In the genomic region with DNA sequence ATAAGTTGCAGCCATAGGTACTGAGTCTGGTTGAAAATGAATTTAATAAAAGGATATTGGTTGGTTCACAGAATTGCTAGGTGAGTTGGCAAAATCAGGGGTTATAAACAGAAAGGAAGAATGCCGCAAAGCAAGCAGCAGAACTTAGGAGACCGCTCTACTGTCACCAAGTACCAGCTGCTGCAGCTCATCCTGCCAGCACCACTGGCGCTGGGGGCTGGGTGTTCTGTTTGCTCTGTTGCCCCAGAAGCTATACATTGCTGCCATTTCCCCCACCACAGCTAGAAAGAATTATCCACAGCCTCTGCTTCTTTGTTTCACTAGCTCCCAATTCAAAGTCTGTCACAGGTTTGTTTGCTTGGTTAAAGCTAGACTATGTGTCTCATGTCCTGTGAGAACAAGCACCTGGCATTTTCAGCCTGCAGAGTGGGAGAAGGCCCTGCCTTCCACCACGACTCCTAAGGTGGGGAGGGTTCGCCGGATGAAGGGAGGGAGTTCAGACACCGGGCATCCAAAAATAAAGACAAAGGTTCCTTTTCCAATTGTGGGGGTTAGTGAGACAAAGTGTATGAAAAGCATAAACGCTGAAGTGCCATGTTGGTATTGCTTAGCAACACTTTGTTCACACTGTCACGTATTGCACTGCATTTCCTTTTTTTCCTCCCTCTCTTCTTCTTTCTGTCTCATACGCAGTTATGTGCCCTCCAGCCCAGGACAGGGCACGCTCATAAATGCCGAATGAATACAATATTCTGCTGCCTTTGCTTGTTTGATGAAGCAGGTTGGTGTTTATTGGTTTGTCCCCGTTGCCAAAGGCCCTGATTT, we compare ENCODE assay signal across 1 cellular context.
TF ChIP-seq lines count a peak whose summit lies in the region.

No MANE protein-coding gene starts in this region.

TF ChIP-seq in GM23338, 12 proteins besides CTCF, POLR2A, EP300 and RAD21 (continued from another document):
- TF ChIP-seq, protein P1, sequence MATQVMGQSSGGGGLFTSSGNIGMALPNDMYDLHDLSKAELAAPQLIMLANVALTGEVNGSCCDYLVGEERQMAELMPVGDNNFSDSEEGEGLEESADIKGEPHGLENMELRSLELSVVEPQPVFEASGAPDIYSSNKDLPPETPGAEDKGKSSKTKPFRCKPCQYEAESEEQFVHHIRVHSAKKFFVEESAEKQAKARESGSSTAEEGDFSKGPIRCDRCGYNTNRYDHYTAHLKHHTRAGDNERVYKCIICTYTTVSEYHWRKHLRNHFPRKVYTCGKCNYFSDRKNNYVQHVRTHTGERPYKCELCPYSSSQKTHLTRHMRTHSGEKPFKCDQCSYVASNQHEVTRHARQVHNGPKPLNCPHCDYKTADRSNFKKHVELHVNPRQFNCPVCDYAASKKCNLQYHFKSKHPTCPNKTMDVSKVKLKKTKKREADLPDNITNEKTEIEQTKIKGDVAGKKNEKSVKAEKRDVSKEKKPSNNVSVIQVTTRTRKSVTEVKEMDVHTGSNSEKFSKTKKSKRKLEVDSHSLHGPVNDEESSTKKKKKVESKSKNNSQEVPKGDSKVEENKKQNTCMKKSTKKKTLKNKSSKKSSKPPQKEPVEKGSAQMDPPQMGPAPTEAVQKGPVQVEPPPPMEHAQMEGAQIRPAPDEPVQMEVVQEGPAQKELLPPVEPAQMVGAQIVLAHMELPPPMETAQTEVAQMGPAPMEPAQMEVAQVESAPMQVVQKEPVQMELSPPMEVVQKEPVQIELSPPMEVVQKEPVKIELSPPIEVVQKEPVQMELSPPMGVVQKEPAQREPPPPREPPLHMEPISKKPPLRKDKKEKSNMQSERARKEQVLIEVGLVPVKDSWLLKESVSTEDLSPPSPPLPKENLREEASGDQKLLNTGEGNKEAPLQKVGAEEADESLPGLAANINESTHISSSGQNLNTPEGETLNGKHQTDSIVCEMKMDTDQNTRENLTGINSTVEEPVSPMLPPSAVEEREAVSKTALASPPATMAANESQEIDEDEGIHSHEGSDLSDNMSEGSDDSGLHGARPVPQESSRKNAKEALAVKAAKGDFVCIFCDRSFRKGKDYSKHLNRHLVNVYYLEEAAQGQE (IDR thresholded peaks at IDR 0.05; ENCODE audit: unreplicated experiment) = no peak
- TF ChIP-seq, protein P2, sequence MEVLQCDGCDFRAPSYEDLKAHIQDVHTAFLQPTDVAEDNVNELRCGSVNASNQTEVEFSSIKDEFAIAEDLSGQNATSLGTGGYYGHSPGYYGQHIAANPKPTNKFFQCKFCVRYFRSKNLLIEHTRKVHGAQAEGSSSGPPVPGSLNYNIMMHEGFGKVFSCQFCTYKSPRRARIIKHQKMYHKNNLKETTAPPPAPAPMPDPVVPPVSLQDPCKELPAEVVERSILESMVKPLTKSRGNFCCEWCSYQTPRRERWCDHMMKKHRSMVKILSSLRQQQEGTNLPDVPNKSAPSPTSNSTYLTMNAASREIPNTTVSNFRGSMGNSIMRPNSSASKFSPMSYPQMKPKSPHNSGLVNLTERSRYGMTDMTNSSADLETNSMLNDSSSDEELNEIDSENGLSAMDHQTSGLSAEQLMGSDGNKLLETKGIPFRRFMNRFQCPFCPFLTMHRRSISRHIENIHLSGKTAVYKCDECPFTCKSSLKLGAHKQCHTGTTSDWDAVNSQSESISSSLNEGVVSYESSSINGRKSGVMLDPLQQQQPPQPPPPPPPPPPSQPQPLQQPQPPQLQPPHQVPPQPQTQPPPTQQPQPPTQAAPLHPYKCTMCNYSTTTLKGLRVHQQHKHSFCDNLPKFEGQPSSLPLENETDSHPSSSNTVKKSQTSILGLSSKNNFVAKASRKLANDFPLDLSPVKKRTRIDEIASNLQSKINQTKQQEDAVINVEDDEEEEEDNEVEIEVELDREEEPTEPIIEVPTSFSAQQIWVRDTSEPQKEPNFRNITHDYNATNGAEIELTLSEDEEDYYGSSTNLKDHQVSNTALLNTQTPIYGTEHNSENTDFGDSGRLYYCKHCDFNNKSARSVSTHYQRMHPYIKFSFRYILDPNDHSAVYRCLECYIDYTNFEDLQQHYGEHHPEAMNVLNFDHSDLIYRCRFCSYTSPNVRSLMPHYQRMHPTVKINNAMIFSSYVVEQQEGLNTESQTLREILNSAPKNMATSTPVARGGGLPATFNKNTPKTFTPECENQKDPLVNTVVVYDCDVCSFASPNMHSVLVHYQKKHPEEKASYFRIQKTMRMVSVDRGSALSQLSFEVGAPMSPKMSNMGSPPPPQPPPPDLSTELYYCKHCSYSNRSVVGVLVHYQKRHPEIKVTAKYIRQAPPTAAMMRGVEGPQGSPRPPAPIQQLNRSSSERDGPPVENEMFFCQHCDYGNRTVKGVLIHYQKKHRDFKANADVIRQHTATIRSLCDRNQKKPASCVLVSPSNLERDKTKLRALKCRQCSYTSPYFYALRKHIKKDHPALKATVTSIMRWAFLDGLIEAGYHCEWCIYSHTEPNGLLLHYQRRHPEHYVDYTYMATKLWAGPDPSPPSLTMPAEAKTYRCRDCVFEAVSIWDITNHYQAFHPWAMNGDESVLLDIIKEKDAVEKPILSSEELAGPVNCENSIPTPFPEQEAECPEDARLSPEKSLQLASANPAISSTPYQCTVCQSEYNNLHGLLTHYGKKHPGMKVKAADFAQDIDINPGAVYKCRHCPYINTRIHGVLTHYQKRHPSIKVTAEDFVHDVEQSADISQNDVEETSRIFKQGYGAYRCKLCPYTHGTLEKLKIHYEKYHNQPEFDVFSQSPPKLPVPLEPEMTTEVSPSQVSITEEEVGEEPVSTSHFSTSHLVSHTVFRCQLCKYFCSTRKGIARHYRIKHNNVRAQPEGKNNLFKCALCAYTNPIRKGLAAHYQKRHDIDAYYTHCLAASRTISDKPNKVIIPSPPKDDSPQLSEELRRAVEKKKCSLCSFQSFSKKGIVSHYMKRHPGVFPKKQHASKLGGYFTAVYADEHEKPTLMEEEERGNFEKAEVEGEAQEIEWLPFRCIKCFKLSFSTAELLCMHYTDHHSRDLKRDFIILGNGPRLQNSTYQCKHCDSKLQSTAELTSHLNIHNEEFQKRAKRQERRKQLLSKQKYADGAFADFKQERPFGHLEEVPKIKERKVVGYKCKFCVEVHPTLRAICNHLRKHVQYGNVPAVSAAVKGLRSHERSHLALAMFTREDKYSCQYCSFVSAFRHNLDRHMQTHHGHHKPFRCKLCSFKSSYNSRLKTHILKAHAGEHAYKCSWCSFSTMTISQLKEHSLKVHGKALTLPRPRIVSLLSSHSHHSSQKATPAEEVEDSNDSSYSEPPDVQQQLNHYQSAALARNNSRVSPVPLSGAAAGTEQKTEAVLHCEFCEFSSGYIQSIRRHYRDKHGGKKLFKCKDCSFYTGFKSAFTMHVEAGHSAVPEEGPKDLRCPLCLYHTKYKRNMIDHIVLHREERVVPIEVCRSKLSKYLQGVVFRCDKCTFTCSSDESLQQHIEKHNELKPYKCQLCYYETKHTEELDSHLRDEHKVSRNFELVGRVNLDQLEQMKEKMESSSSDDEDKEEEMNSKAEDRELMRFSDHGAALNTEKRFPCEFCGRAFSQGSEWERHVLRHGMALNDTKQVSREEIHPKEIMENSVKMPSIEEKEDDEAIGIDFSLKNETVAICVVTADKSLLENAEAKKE (CRISPR knock-in tag; IDR thresholded peaks at IDR 0.05) = no peak
- TF ChIP-seq ZNF114 (CRISPR knock-in tag; IDR thresholded peaks at IDR 0.05) (no peak), STAT1 (IDR thresholded peaks at IDR 0.05; ENCODE audit: unreplicated experiment) (no peak), JUNB (IDR thresholded peaks at IDR 0.05; ENCODE audit: unreplicated experiment) (no peak)
TF ChIP-seq in GM23338: peak in this region for 0.
